25 cellular contexts compared by ENCODE assay signal in genomic region chr6:6823030-6823429, GRCh38.
"Had no signal": no experiment of that assay in that cellular context is flagged by ENCODE, and none has a peak within 500 bp of the region (broad histone marks: within the 10 kb centered on the region; RNA-seq: fewer than 3 reads in every experiment).

No MANE protein-coding gene starts in this region.

- ATAC-seq: activated T-helper 17 cell treated with anti-CD3 and anti-CD28 coated beads, Interleukin-2, amount 50 U/mL, for 72 hours; heart left ventricle; left cardiac atrium; mucosa of descending colon; right cardiac atrium had no signal

- H3K9ac ChIP-seq: parathyroid adenoma had no signal

- H3K27ac Mint-ChIP-seq: activated naive CD8-positive, alpha-beta T cell treated with anti-CD3 and anti-CD28 coated beads for 36 hours; activated T-cell treated with anti-CD3 and anti-CD28 coated beads, Interleukin-2, amount 50 U/mL, for 24 hours; activated T-helper 17 cell treated with anti-CD3 and anti-CD28 coated beads, Interleukin-2, amount 50 U/mL, for 72 hours had no signal

- DNase-seq: activated CD4-positive, CD25-positive, alpha-beta regulatory T cell treated with anti-CD3 and anti-CD28 coated beads, Interleukin-2, amount 50 U/mL, for 72 hours; activated CD8-positive, alpha-beta memory T cell treated with anti-CD3 and anti-CD28 coated beads for 24 hours; activated CD8-positive, alpha-beta memory T cell treated with anti-CD3 and anti-CD28 coated beads, Interleukin-2, amount 50 U/mL, for 4 hours; activated naive CD4-positive, alpha-beta T cell; activated naive CD8-positive, alpha-beta T cell treated with anti-CD3 and anti-CD28 coated beads for 36 hours; activated T-cell treated with anti-CD3 and anti-CD28 coated beads, Interleukin-2, amount 50 U/mL, for 24 hours; central memory CD4-positive, alpha-beta T cell; dorsolateral prefrontal cortex; heart left ventricle; islet precursor cell; left cardiac atrium; mesendoderm; mucosa of descending colon; nucleus accumbens; right cardiac atrium; stimulated activated CD4-positive, alpha-beta T cell treated with anti-CD3 and anti-CD28 coated beads, Interleukin-1b, Interleukin-23, amount 100 ng/mL, for 48 hours; stimulated activated naive B cell treated with anti-CD40 and anti-IgM and Interleukin-4, amounts not matched to agents 10 μg/mL and 1 μg/mL and 100 μg/mL, for 72 hours; SW 1271; T-helper 2 cell; upper lobe of left lung had no signal

- H3K36me3 Mint-ChIP-seq: activated naive CD8-positive, alpha-beta T cell treated with anti-CD3 and anti-CD28 coated beads for 36 hours had no signal

- H3K27me3 ChIP-seq: heart left ventricle, upper lobe of left lung had no signal

- H3K9me3 Mint-ChIP-seq: activated naive CD8-positive, alpha-beta T cell treated with anti-CD3 and anti-CD28 coated beads for 36 hours; activated T-cell treated with anti-CD3 and anti-CD28 coated beads, Interleukin-2, amount 50 U/mL, for 24 hours; stimulated activated naive B cell treated with anti-CD40 and anti-IgM and Interleukin-4, amounts not matched to agents 10 μg/mL and 1 μg/mL and 100 μg/mL, for 72 hours had no signal

- H3K4me3 ChIP-seq: dorsolateral prefrontal cortex, heart left ventricle, mucosa of descending colon, skin epidermis, upper lobe of left lung had no signal

- H3K4me3 Mint-ChIP-seq: activated naive CD8-positive, alpha-beta T cell treated with anti-CD3 and anti-CD28 coated beads for 36 hours; activated T-cell treated with anti-CD3 and anti-CD28 coated beads, Interleukin-2, amount 50 U/mL, for 24 hours; activated T-helper 17 cell treated with anti-CD3 and anti-CD28 coated beads, Interleukin-2, amount 50 U/mL, for 72 hours; stimulated activated naive B cell treated with anti-CD40 and anti-IgM and Interleukin-4, amounts not matched to agents 10 μg/mL and 1 μg/mL and 100 μg/mL, for 72 hours had no signal

- H3K27ac ChIP-seq: parathyroid adenoma, VCaP had no signal

- H3K9me3 ChIP-seq: heart left ventricle, mucosa of descending colon, upper lobe of left lung had no signal

- H3K79me2 ChIP-seq: parathyroid adenoma had no signal

- H3K4me1 Mint-ChIP-seq: activated T-helper 17 cell treated with anti-CD3 and anti-CD28 coated beads, Interleukin-2, amount 50 U/mL, for 72 hours had no signal

- FAIRE-seq: astrocyte had no signal

- H3K36me3 ChIP-seq: heart left ventricle, upper lobe of left lung had no signal
